1 cellular context compared by ENCODE assay signal in the genomic region with DNA sequence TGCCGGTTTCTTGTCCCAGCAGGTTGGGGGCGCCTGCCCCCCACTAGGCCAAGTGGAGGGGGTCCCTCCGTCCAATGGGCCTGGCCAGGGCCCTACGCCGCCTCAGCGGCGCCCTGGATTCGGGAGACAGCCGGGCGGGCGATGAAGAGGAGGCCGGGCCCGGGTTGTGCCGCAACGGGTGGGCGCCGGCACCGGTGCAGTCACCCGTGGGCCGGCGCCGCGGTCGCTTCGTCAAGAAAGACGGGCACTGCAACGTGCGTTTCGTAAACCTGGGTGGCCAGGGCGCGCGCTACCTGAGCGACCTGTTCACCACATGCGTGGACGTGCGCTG.
TF ChIP-seq lines count a peak whose summit lies in the region.

No MANE protein-coding gene starts in this region.

TF ChIP-seq in GM23338, 12 proteins besides CTCF, POLR2A, EP300 and RAD21 (continued from another document):
- TF ChIP-seq, protein P1, sequence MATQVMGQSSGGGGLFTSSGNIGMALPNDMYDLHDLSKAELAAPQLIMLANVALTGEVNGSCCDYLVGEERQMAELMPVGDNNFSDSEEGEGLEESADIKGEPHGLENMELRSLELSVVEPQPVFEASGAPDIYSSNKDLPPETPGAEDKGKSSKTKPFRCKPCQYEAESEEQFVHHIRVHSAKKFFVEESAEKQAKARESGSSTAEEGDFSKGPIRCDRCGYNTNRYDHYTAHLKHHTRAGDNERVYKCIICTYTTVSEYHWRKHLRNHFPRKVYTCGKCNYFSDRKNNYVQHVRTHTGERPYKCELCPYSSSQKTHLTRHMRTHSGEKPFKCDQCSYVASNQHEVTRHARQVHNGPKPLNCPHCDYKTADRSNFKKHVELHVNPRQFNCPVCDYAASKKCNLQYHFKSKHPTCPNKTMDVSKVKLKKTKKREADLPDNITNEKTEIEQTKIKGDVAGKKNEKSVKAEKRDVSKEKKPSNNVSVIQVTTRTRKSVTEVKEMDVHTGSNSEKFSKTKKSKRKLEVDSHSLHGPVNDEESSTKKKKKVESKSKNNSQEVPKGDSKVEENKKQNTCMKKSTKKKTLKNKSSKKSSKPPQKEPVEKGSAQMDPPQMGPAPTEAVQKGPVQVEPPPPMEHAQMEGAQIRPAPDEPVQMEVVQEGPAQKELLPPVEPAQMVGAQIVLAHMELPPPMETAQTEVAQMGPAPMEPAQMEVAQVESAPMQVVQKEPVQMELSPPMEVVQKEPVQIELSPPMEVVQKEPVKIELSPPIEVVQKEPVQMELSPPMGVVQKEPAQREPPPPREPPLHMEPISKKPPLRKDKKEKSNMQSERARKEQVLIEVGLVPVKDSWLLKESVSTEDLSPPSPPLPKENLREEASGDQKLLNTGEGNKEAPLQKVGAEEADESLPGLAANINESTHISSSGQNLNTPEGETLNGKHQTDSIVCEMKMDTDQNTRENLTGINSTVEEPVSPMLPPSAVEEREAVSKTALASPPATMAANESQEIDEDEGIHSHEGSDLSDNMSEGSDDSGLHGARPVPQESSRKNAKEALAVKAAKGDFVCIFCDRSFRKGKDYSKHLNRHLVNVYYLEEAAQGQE (IDR thresholded peaks at IDR 0.05; ENCODE audit: unreplicated experiment), result no peak
- TF ChIP-seq ZNF114 (CRISPR knock-in tag; IDR thresholded peaks at IDR 0.05), result no peak
TF ChIP-seq in GM23338: peak in this region for 0.
